ENCODE assay signal across 8 cellular contexts in the genomic region with DNA sequence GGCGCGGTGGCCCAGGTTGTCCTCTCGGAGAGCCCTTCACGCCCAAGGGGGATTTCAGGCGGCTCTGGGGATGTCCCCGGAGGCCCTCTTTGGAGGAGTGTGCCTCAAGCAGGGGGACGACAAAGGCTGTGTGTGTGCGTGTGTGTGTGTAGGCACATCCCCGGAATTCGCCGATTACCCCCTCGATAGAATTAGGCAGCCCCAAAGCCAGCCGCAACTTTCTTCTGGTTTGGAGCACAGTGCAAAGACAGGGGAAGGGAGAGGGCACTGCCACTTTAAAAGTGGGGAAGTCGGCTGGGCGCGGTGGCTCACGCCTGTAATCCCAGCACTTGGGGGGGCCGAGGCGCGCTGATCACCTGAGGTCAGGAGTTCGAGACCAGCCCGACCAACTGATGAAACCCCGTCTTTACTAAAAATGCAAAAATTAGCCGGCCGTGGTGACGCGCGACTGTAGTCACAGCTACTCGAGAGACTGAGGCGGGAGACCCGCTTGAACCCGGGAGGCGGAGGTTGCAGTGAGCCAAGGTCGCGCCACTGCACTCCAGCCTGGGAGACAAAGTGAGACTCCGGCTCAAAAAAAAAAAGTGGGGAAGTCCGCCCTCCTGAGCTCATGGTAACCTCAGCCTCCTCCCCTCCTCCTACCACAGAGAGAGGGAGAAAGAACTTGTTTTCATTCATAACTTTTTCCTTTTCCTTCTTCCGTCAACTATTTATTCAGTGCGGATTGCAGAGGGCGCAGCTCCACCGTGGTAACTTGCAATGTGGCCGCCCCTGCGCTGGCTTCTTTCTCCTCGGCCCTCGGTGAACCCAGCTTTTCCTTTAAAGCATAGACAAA. TPM values are rescaled to one million over a fixed set of nuclear protein-coding genes. Genes with fewer than 3 reads are reported as not detected.
DNase-seq lines count a peak whose midpoint lies in the region; ATAC-seq and TF ChIP-seq lines count a peak whose summit lies in the region.

No MANE protein-coding gene starts in this region.

- H3K9me3 ChIP-seq in mucosa of stomach (ENCODE audit: control insufficient read depth, low read length): no peaks in the 10 kb centered on the region

- peak overlapping the region; percentile 94 for H3K27ac Mint-ChIP-seq in endothelial cell (ENCODE audit: unreplicated experiment)
- H3K27ac Mint-ChIP-seq in stimulated activated naive CD8-positive, alpha-beta T cell treated with anti-CD3 and anti-CD28 coated beads, Interleukin-15, Interleukin-2, amounts not matched to agents 100 ng/mL and 50 ng/mL, for 24 hours: peak overlapping the region; percentile 98

- peaks cover 41% of the 10 kb centered on the region for H3K4me1 Mint-ChIP-seq in endothelial cell (ENCODE audit: unreplicated experiment)
- peaks cover 48% of the 10 kb centered on the region for H3K4me1 Mint-ChIP-seq in stimulated activated naive CD8-positive, alpha-beta T cell treated with anti-CD3 and anti-CD28 coated beads, Interleukin-15, Interleukin-2, amounts not matched to agents 100 ng/mL and 50 ng/mL, for 24 hours (ENCODE audit: low read depth)

- H3K4me3 ChIP-seq in mucosa of stomach (ENCODE audit: low read length): peak overlapping the region; percentile 93

- H3K9ac ChIP-seq in mucosa of stomach (ENCODE audit: low read length): peak overlapping the region; percentile 99

- peak; percentile 30 for ATAC-seq in HG02798 (IDR thresholded peaks at IDR 0.05; ENCODE audit: poor library complexity, unreplicated experiment)

- H3K27me3 Mint-ChIP-seq in endothelial cell (ENCODE audit: unreplicated experiment): peaks cover 21% of the 10 kb centered on the region
- H3K27me3 Mint-ChIP-seq in stimulated activated naive CD8-positive, alpha-beta T cell treated with anti-CD3 and anti-CD28 coated beads, Interleukin-15, Interleukin-2, amounts not matched to agents 100 ng/mL and 50 ng/mL, for 24 hours: no peaks in the 10 kb centered on the region

- no peaks in the 10 kb centered on the region for H3K36me3 ChIP-seq in mucosa of stomach (ENCODE audit: control insufficient read depth, insufficient read depth, low read length)

- H3K9me3 Mint-ChIP-seq in endothelial cell (ENCODE audit: unreplicated experiment): no peaks in the 10 kb centered on the region
- H3K9me3 Mint-ChIP-seq in stimulated activated naive CD8-positive, alpha-beta T cell treated with anti-CD3 and anti-CD28 coated beads, Interleukin-15, Interleukin-2, amounts not matched to agents 100 ng/mL and 50 ng/mL, for 24 hours: no peaks in the 10 kb centered on the region

- TF ChIP-seq CTCF in endothelial cell (IDR thresholded peaks at IDR 0.05; ENCODE audit: unreplicated experiment): no peak

- DNase-seq in DMS79 treated with DMSO at 0.1 percent for 48 hours (lab: John Stamatoyannopoulos, UW): peak; percentile 4
- DNase-seq in DMS79 (lab: John Stamatoyannopoulos, UW): no peak
- DNase-seq in NCI-H526 treated with DMSO at 0.1 percent for 48 hours (lab: John Stamatoyannopoulos, UW): peak; percentile 60
- DNase-seq in activated CD8-positive, alpha-beta memory T cell treated with anti-CD3 and anti-CD28 coated beads, Interleukin-2, amount 50 U/mL, for 48 hours: peak; percentile 82
- peak; percentile 49 for DNase-seq in endothelial cell (ENCODE audit: low spot score)

- peaks cover 19% of the 10 kb centered on the region for H3K4me1 ChIP-seq in mucosa of stomach (ENCODE audit: control insufficient read depth, insufficient read depth, low read length)

- peak overlapping the region; percentile 99 for H3K4me3 Mint-ChIP-seq in endothelial cell (ENCODE audit: unreplicated experiment)
- H3K4me3 Mint-ChIP-seq in stimulated activated naive CD8-positive, alpha-beta T cell treated with anti-CD3 and anti-CD28 coated beads, Interleukin-15, Interleukin-2, amounts not matched to agents 100 ng/mL and 50 ng/mL, for 24 hours: peak overlapping the region; percentile 97

- H3K27me3 ChIP-seq in mucosa of stomach (ENCODE audit: control insufficient read depth, insufficient read depth, low read length): no peaks in the 10 kb centered on the region

- H3K36me3 Mint-ChIP-seq in endothelial cell (ENCODE audit: low read depth, unreplicated experiment): peaks cover 35% of the 10 kb centered on the region
- peaks cover 58% of the 10 kb centered on the region for H3K36me3 Mint-ChIP-seq in stimulated activated naive CD8-positive, alpha-beta T cell treated with anti-CD3 and anti-CD28 coated beads, Interleukin-15, Interleukin-2, amounts not matched to agents 100 ng/mL and 50 ng/mL, for 24 hours (ENCODE audit: low read depth)

RNA-seq across cellular contexts. Expression of gene SPRY1, which starts 2.4 kb away (rescaled TPM):
- 58.3 TPM for total RNA-seq in endothelial cell (ENCODE audit: unreplicated experiment)
